ENCODE assay signal across 1 cellular context in genomic region chr4:112858751-112859150, GRCh38.
TF ChIP-seq lines count a peak whose summit lies in the region.

No MANE protein-coding gene starts in this region.

TF ChIP-seq in H1, 55 proteins besides CTCF, POLR2A, EP300 and RAD21:
- TF ChIP-seq CHD7 (IDR thresholded peaks at IDR 0.05; ENCODE audit: insufficient replicate concordance, low read length) (no peak), ATF2 (IDR thresholded peaks at IDR 0.05; ENCODE audit: low read length) (no peak), USF2 (IDR thresholded peaks at IDR 0.05; ENCODE audit: low read length) (no peak), ZNF274 (IDR thresholded peaks at IDR 0.05; ENCODE audit: borderline replicate concordance, extremely low read depth, low read length) (no peak), MAX (IDR thresholded peaks at IDR 0.05) (no peak), GABPA (IDR thresholded peaks at IDR 0.05; ENCODE audit: borderline replicate concordance, insufficient read depth, low read length) (no peak), SP2 (IDR thresholded peaks at IDR 0.05; ENCODE audit: low read length) (no peak), BRCA1 (IDR thresholded peaks at IDR 0.05; ENCODE audit: low read depth, low read length) (no peak), JUN (IDR thresholded peaks at IDR 0.05; ENCODE audit: low read depth, low read length) (no peak), SIX5 (IDR thresholded peaks at IDR 0.05; ENCODE audit: low read depth, low read length) (no peak), FOSL1 (IDR thresholded peaks at IDR 0.05; ENCODE audit: insufficient read depth, low read depth, low read length) (no peak), SP4 (IDR thresholded peaks at IDR 0.05; ENCODE audit: low read length) (no peak), MAFK (IDR thresholded peaks at IDR 0.05; ENCODE audit: low read depth, low read length) (no peak), SP1 (IDR thresholded peaks at IDR 0.05; ENCODE audit: low read depth, low read length) (no peak), BCL11A (IDR thresholded peaks at IDR 0.05; ENCODE audit: low read depth in 2 of 2, low read length in 2 of 2) (no peak)
